In genomic region chr17:80751070-80751459, GRCh38 we compare ENCODE assay signal across 9 cellular contexts.
DNase-seq lines count a peak whose midpoint lies in the region; ATAC-seq and TF ChIP-seq lines count a peak whose summit lies in the region.
"Had no signal": no experiment of that assay in that cellular context is flagged by ENCODE, and none has a peak within 500 bp of the region (broad histone marks: within the 10 kb centered on the region; RNA-seq: fewer than 3 reads in every experiment).

No MANE protein-coding gene starts in this region.

- H3K9ac ChIP-seq in smooth muscle cell (ENCODE audit: low read depth): no peak overlapping the region

- H3K4me1 ChIP-seq in left lung (peaks cover 3 to 9% of the 10 kb centered on the region in 2 donors), smooth muscle cell (ENCODE audit: low read depth) (peaks cover 19% of the 10 kb centered on the region)

- no peak overlapping the region for H3K4me3 ChIP-seq in left lung
- H3K4me3 ChIP-seq in smooth muscle cell: no peak overlapping the region

- H3K36me3 Mint-ChIP-seq in T-helper 1 cell treated with Interleukin-12 subunit alpha and Interleukin-12 subunit beta and Interleukin-4 antibody, amounts not matched to agents 30 μg/mL and 1 μg/mL, for 36 hours (ENCODE audit: low read depth): peaks cover 32% of the 10 kb centered on the region
- H3K36me3 Mint-ChIP-seq in activated T-helper 2 cell treated with anti-CD3 and anti-CD28 coated beads, Interferon-gamma antibody, Interleukin-2, Interleukin-4, amounts not matched to agents 10 μg/mL and 5 μg/mL and 100 μg/mL, durations not matched to agents 14 hours and 24 hours and 36 hours (ENCODE audit: low read depth): peaks cover 38% of the 10 kb centered on the region

- H3K4me1 Mint-ChIP-seq in T-helper 1 cell treated with Interleukin-12 subunit alpha and Interleukin-12 subunit beta and Interleukin-4 antibody, amounts not matched to agents 30 μg/mL and 1 μg/mL, for 36 hours (ENCODE audit: low read depth): peaks cover 47% of the 10 kb centered on the region
- peaks cover 46% of the 10 kb centered on the region for H3K4me1 Mint-ChIP-seq in activated T-helper 2 cell treated with anti-CD3 and anti-CD28 coated beads, Interferon-gamma antibody, Interleukin-2, Interleukin-4, amounts not matched to agents 10 μg/mL and 5 μg/mL and 100 μg/mL, durations not matched to agents 14 hours and 24 hours and 36 hours (ENCODE audit: low read depth)

- peak overlapping the region; percentile 49 to 50 for H3K27ac ChIP-seq in left lung
- peak overlapping the region; percentile 43 for H3K27ac ChIP-seq in smooth muscle cell (ENCODE audit: low read depth)

- WGBS in smooth muscle cell (ENCODE audit: low lambda C conversion rate): 93% methylated on average over 14 of the region's 14 CpGs

- no peaks in the 10 kb centered on the region for H3K79me2 ChIP-seq in smooth muscle cell (ENCODE audit: low read depth)

- DNase-seq in T-helper 1 cell: no peak
- DNase-seq in activated T-helper 2 cell treated with anti-CD3 and anti-CD28 coated beads, Interferon-gamma antibody, Interleukin-2, Interleukin-4, amounts not matched to agents 10 μg/mL and 5 μg/mL and 100 μg/mL, durations not matched to agents 14 hours and 24 hours and 36 hours (ENCODE audit: low spot score): no peak
- DNase-seq in left lung: no peak
- no peak for DNase-seq in smooth muscle cell (lab: John Stamatoyannopoulos, UW; ENCODE audit: unreplicated experiment)
- no peak for DNase-seq in SKM-1 treated with dmso at 0.1 percent for 144 hours (lab: John Stamatoyannopoulos, UW; ENCODE audit: unreplicated experiment)
- DNase-seq in SIG-M5 (lab: John Stamatoyannopoulos, UW): no peak
- DNase-seq: stimulated activated CD4-positive, alpha-beta T cell treated with anti-CD3 and anti-CD28 coated beads, Interleukin-15, amount 100 ng/mL, for 24 hours had no signal

- H3K27ac Mint-ChIP-seq in T-helper 1 cell treated with Interleukin-12 subunit alpha and Interleukin-12 subunit beta and Interleukin-4 antibody, amounts not matched to agents 30 μg/mL and 1 μg/mL, for 36 hours: peak overlapping the region; percentile 84
- H3K27ac Mint-ChIP-seq in activated T-helper 2 cell treated with anti-CD3 and anti-CD28 coated beads, Interferon-gamma antibody, Interleukin-2, Interleukin-4, amounts not matched to agents 10 μg/mL and 5 μg/mL and 100 μg/mL, durations not matched to agents 14 hours and 24 hours and 36 hours: peak overlapping the region; percentile 14

- intact Hi-C loops in activated T-helper 2 cell treated with anti-CD3 and anti-CD28 coated beads, Interferon-gamma antibody, Interleukin-2, Interleukin-4, amounts not matched to agents 10 μg/mL and 5 μg/mL and 100 μg/mL, durations not matched to agents 14 hours and 24 hours and 36 hours (cut with micrococcal nuclease): no loop called here
- intact Hi-C loops in left lung (cut with DNase I): no loop called here

- peak overlapping the region; percentile 26 for H3K4me3 Mint-ChIP-seq in T-helper 1 cell treated with Interleukin-12 subunit alpha and Interleukin-12 subunit beta and Interleukin-4 antibody, amounts not matched to agents 30 μg/mL and 1 μg/mL, for 36 hours
- no peak overlapping the region for H3K4me3 Mint-ChIP-seq in activated T-helper 2 cell treated with anti-CD3 and anti-CD28 coated beads, Interferon-gamma antibody, Interleukin-2, Interleukin-4, amounts not matched to agents 10 μg/mL and 5 μg/mL and 100 μg/mL, durations not matched to agents 14 hours and 24 hours and 36 hours (ENCODE audit: low read depth)

- no peak for TF ChIP-seq CTCF in left lung (IDR thresholded peaks at IDR 0.05)
- TF ChIP-seq CTCF in smooth muscle cell (IDR thresholded peaks at IDR 0.05; ENCODE audit: borderline replicate concordance, insufficient read depth, poor library complexity, severe bottlenecking): no peak

- no peak overlapping the region for H2AFZ ChIP-seq in smooth muscle cell (ENCODE audit: low read depth)

- H4K20me1 ChIP-seq in smooth muscle cell (ENCODE audit: low read depth): no peaks in the 10 kb centered on the region

- H3K9me3 ChIP-seq in left lung: no peaks in the 10 kb centered on the region
- H3K9me3 ChIP-seq in smooth muscle cell (replicated peaks; ENCODE audit: low read depth): no peaks in the 10 kb centered on the region

- no peaks in the 10 kb centered on the region for H3F3A ChIP-seq in smooth muscle cell (ENCODE audit: low read depth)

- H3K36me3 ChIP-seq in left lung (peaks cover 0 to 22% of the 10 kb centered on the region in 2 donors), smooth muscle cell (ENCODE audit: low read depth) (no peaks in the 10 kb centered on the region)

- ATAC-seq in left lung (peak; percentile 69), HG02571 (IDR thresholded peaks at IDR 0.05; ENCODE audit: unreplicated experiment) (no peak)

- no peaks in the 10 kb centered on the region for H3K9me3 Mint-ChIP-seq in T-helper 1 cell treated with Interleukin-12 subunit alpha and Interleukin-12 subunit beta and Interleukin-4 antibody, amounts not matched to agents 30 μg/mL and 1 μg/mL, for 36 hours
- no peaks in the 10 kb centered on the region for H3K9me3 Mint-ChIP-seq in activated T-helper 2 cell treated with anti-CD3 and anti-CD28 coated beads, Interferon-gamma antibody, Interleukin-2, Interleukin-4, amounts not matched to agents 10 μg/mL and 5 μg/mL and 100 μg/mL, durations not matched to agents 14 hours and 24 hours and 36 hours

- H3K27me3 Mint-ChIP-seq in T-helper 1 cell treated with Interleukin-12 subunit alpha and Interleukin-12 subunit beta and Interleukin-4 antibody, amounts not matched to agents 30 μg/mL and 1 μg/mL, for 36 hours (ENCODE audit: low read depth): no peaks in the 10 kb centered on the region
- H3K27me3 Mint-ChIP-seq in activated T-helper 2 cell treated with anti-CD3 and anti-CD28 coated beads, Interferon-gamma antibody, Interleukin-2, Interleukin-4, amounts not matched to agents 10 μg/mL and 5 μg/mL and 100 μg/mL, durations not matched to agents 14 hours and 24 hours and 36 hours (ENCODE audit: low read depth): no peaks in the 10 kb centered on the region

- no peak overlapping the region for H3K4me2 ChIP-seq in smooth muscle cell

- no peaks in the 10 kb centered on the region for H3K27me3 ChIP-seq in left lung
- no peaks in the 10 kb centered on the region for H3K27me3 ChIP-seq in smooth muscle cell (ENCODE audit: low read depth)
